32 cellular contexts compared by ENCODE assay signal in genomic region chr5:39267185-39267584, GRCh38. TPM values are rescaled to one million over a fixed set of nuclear protein-coding genes. Genes with fewer than 3 reads are reported as not detected.
"Had no signal": no experiment of that assay in that cellular context is flagged by ENCODE, and none has a peak within 500 bp of the region (broad histone marks: within the 10 kb centered on the region; RNA-seq: fewer than 3 reads in every experiment).

No MANE protein-coding gene starts in this region.

- H3K4me3 Mint-ChIP-seq: activated CD8-positive, alpha-beta T cell treated with anti-CD3 and anti-CD28 coated beads for 36 hours; activated naive CD8-positive, alpha-beta T cell treated with anti-CD3 and anti-CD28 coated beads, Interleukin-2, amount 10 ng/mL, durations not matched to agents 7 days and 5 days; activated T-cell treated with anti-CD3 and anti-CD28 coated beads, Interleukin-2, amount 50 U/mL, for 72 hours; activated T-helper 17 cell treated with anti-CD3 and anti-CD28 coated beads, Interleukin-2, amount 50 U/mL, for 72 hours; T-cell; T-helper 17 cell had no signal

- H3K9me3 ChIP-seq: ascending aorta, MG63, Peyer's patch had no signal

- DNase-seq: activated CD4-positive, alpha-beta T cell treated with anti-CD3 and anti-CD28 coated beads for 1 hour; activated CD4-positive, alpha-beta T cell treated with anti-CD3 and anti-CD28 coated beads for 48 hours; activated CD4-positive, CD25-positive, alpha-beta regulatory T cell; activated CD8-positive, alpha-beta T cell treated with anti-CD3 and anti-CD28 coated beads for 36 hours; activated effector memory CD4-positive, alpha-beta T cell treated with anti-CD3 and anti-CD28 coated beads, Interleukin-2, amount 50 U/mL, for 16 hours; activated naive CD4-positive, alpha-beta T cell; activated naive CD4-positive, alpha-beta T cell treated with anti-CD3 and anti-CD28 coated beads, Interleukin-2, amount 50 U/mL, for 16 hours; activated naive CD8-positive, alpha-beta T cell treated with anti-CD3 and anti-CD28 coated beads, Interleukin-2, amount 10 ng/mL, durations not matched to agents 7 days and 5 days; activated T-cell treated with anti-CD3 and anti-CD28 coated beads, Interleukin-2, amount 50 U/mL, for 1 hour; activated T-cell treated with anti-CD3 and anti-CD28 coated beads, Interleukin-2, amount 50 U/mL, for 72 hours; amygdala; MG63; NCI-H1048; NCI-H1105 treated with DMSO at 0.1 percent for 48 hours; NCI-H1436 treated with DMSO at 0.1 percent for 48 hours; NCI-H1694 treated with DMSO at 0.1 percent for 48 hours; NCI-H2029; NCI-H510A; NCI-H526; NCI-H748 treated with DMSO at 0.1 percent for 48 hours; NK-92 treated with Interleukin-12 subunit alpha and Interleukin-12 subunit beta, amount 100 ng/mL, for 24 hours; Peyer's patch; RPMI8226; SIG-M5; T-cell; T-helper 17 cell; WERI-Rb-1 had no signal

- H3K4me1 ChIP-seq: ascending aorta, Peyer's patch had no signal

- H3K4me3 ChIP-seq: ascending aorta, cardiac muscle cell, MG63, Peyer's patch had no signal

- H3K27me3 Mint-ChIP-seq: activated CD8-positive, alpha-beta T cell treated with anti-CD3 and anti-CD28 coated beads for 36 hours; activated naive CD8-positive, alpha-beta T cell treated with anti-CD3 and anti-CD28 coated beads, Interleukin-2, amount 10 ng/mL, durations not matched to agents 7 days and 5 days; activated T-helper 17 cell treated with anti-CD3 and anti-CD28 coated beads, Interleukin-2, amount 50 U/mL, for 72 hours; T-cell; T-helper 17 cell had no signal

- H3K9me3 Mint-ChIP-seq: activated CD8-positive, alpha-beta T cell treated with anti-CD3 and anti-CD28 coated beads for 36 hours; activated naive CD8-positive, alpha-beta T cell treated with anti-CD3 and anti-CD28 coated beads, Interleukin-2, amount 10 ng/mL, durations not matched to agents 7 days and 5 days; activated T-cell treated with anti-CD3 and anti-CD28 coated beads, Interleukin-2, amount 50 U/mL, for 72 hours; activated T-helper 17 cell treated with anti-CD3 and anti-CD28 coated beads, Interleukin-2, amount 50 U/mL, for 72 hours; T-cell had no signal

- ATAC-seq: activated CD8-positive, alpha-beta T cell treated with anti-CD3 and anti-CD28 coated beads for 36 hours; activated T-cell treated with anti-CD3 and anti-CD28 coated beads, Interleukin-2, amount 50 U/mL, for 72 hours; activated T-helper 17 cell treated with anti-CD3 and anti-CD28 coated beads, Interleukin-2, amount 50 U/mL, for 72 hours; PC-3; SK-N-SH treated with all-trans-retinoic acid at 6 μM for 48 hours; T-cell; T-helper 17 cell had no signal

- H3K27me3 ChIP-seq: ascending aorta, cardiac muscle cell, MG63, Peyer's patch had no signal

- H3K27ac ChIP-seq: ascending aorta, cardiac muscle cell, Peyer's patch, WERI-Rb-1 had no signal

- H3K36me3 ChIP-seq: ascending aorta, cardiac muscle cell, MG63, Peyer's patch, WERI-Rb-1 had no signal

- H3K27ac Mint-ChIP-seq: activated CD8-positive, alpha-beta T cell treated with anti-CD3 and anti-CD28 coated beads for 36 hours; activated naive CD8-positive, alpha-beta T cell treated with anti-CD3 and anti-CD28 coated beads, Interleukin-2, amount 10 ng/mL, durations not matched to agents 7 days and 5 days; activated T-cell treated with anti-CD3 and anti-CD28 coated beads, Interleukin-2, amount 50 U/mL, for 72 hours; activated T-helper 17 cell treated with anti-CD3 and anti-CD28 coated beads, Interleukin-2, amount 50 U/mL, for 72 hours; T-cell; T-helper 17 cell had no signal

- H3K36me3 Mint-ChIP-seq: activated naive CD8-positive, alpha-beta T cell treated with anti-CD3 and anti-CD28 coated beads, Interleukin-2, amount 10 ng/mL, durations not matched to agents 7 days and 5 days; T-cell had no signal

RNA-seq across cellular contexts. Expression of gene FYB1, which starts 47.8 kb away (rescaled TPM):
- total RNA-seq: cardiac muscle cell had no signal
- polyA plus RNA-seq: cardiac muscle cell had no signal
